22 cellular contexts compared by ENCODE assay signal in genomic region chr10:66828957-66829356, GRCh38.
DNase-seq lines count a peak whose midpoint lies in the region; ATAC-seq, FAIRE-seq and TF ChIP-seq lines count a peak whose summit lies in the region.
"Had no signal": no experiment of that assay in that cellular context is flagged by ENCODE, and none has a peak within 500 bp of the region (broad histone marks: within the 10 kb centered on the region; RNA-seq: fewer than 3 reads in every experiment).

No MANE protein-coding gene starts in this region.

- no peak for TF ChIP-seq CTCF in LNCaP clone FGC (IDR thresholded peaks at IDR 0.05; ENCODE audit: control insufficient read depth, extremely low read depth, insufficient read depth)
- TF ChIP-seq CTCF in bronchial epithelial cell (IDR thresholded peaks at IDR 0.05; ENCODE audit: insufficient read depth, low read length, severe bottlenecking), result no peak
- no peak for TF ChIP-seq CTCF in lung (IDR thresholded peaks at IDR 0.05; ENCODE audit: control extremely low read depth, extremely low read depth)

- peak; percentile 39 for DNase-seq in ACHN
- DNase-seq in LNCaP clone FGC (ENCODE audit: low read depth), result peak; percentile 31
- peak; percentile 37 for DNase-seq in bronchial epithelial cell (ENCODE audit: low read depth)
- DNase-seq in lung (ENCODE audit: low spot score), result no peak
- DNase-seq in sciatic nerve (ENCODE audit: low spot score), result no peak
- DNase-seq in MV-4-11 (lab: John Stamatoyannopoulos, UW), result no peak
- no peak for DNase-seq in UCSD-AML1 (lab: John Stamatoyannopoulos, UW; ENCODE audit: unreplicated experiment)
- DNase-seq in caudate nucleus (lab: John Stamatoyannopoulos, UW), result no peak
- DNase-seq: DND-41, GF-D8, H9, NCI-H1436, NCI-H2029, NCI-H2171, NCI-H446, OCI-M1, SJCRH30 had no signal

- no peaks in the 10 kb centered on the region for H3K9me3 ChIP-seq in lung (ENCODE audit: control insufficient read depth in 2 of 2, insufficient read depth in 1 of 2, low read length in 1 of 2)
- H3K9me3 ChIP-seq: BLaER1, SJCRH30 had no signal

- peak; percentile 34 for ATAC-seq in lung (ENCODE audit: insufficient read depth, low FRiP score)
- no peak for ATAC-seq in sciatic nerve

- WGBS in lung, 2 donors, result 98% methylated on average over 2 of the region's 2 CpGs

- no peak for FAIRE-seq in bronchial epithelial cell (lab: Jason Lieb, UNC)
- FAIRE-seq: GM12892, HTR-8/SVneo had no signal

- intact Hi-C loops in sciatic nerve (cut with DNase I), result no loop called here

- H3K27me3 ChIP-seq in bronchial epithelial cell (ENCODE audit: control insufficient read depth, insufficient read depth, low read length) (no peaks in the 10 kb centered on the region), lung (ENCODE audit: control insufficient read depth, insufficient read depth) (no peaks in the 10 kb centered on the region)
- H3K27me3 ChIP-seq: BLaER1, SJCRH30 had no signal

- in situ Hi-C loops in ACHN (cut with HindIII; ENCODE audit: low pct_ligation_motif_present, low pct_unique_long_range_greater_than_20kb, low sequenced_read_pairs), result no loop called here

- no peaks in the 10 kb centered on the region for H3K4me1 ChIP-seq in lung (ENCODE audit: control insufficient read depth in 2 of 2, insufficient read depth in 2 of 2, low read length in 2 of 2)
- H3K4me1 ChIP-seq: BLaER1 had no signal

- H3K4me3 ChIP-seq in LNCaP clone FGC (ENCODE audit: low read depth, low read length), result no peak overlapping the region
- H3K4me3 ChIP-seq in bronchial epithelial cell (ENCODE audit: low read depth, low read length), result no peak overlapping the region
- H3K4me3 ChIP-seq in lung, result no peak overlapping the region
- H3K4me3 ChIP-seq: BLaER1, SJCRH30 had no signal

- no peaks in the 10 kb centered on the region for H3K36me3 ChIP-seq in bronchial epithelial cell (ENCODE audit: control insufficient read depth, insufficient read depth, low read length)
- no peaks in the 10 kb centered on the region for H3K36me3 ChIP-seq in lung (ENCODE audit: control insufficient read depth in 2 of 2, insufficient read depth in 2 of 2, low read length in 2 of 2)
- H3K36me3 ChIP-seq: BLaER1, SJCRH30 had no signal

- H3K27ac ChIP-seq in lung (ENCODE audit: low read depth in 1 of 2, low read length in 1 of 2) (no peak overlapping the region), caudate nucleus (ENCODE audit: low read depth, low read length) (no peak overlapping the region)
- H3K27ac ChIP-seq: BLaER1, HL-60, RWPE1, SJCRH30 had no signal

Comparison
In these comparisons a context has a peak if more than half of its experiments do, and no peak if none do; other contexts are left out.
1. DNase-seq: peak in ACHN (single experiment), LNCaP clone FGC (single experiment) and bronchial epithelial cell (single experiment); none in lung (single experiment), sciatic nerve (single experiment), MV-4-11 (single experiment), UCSD-AML1 (single experiment) and caudate nucleus (0 of 61).